ENCODE assay signal across 10 cellular contexts in the genomic region with DNA sequence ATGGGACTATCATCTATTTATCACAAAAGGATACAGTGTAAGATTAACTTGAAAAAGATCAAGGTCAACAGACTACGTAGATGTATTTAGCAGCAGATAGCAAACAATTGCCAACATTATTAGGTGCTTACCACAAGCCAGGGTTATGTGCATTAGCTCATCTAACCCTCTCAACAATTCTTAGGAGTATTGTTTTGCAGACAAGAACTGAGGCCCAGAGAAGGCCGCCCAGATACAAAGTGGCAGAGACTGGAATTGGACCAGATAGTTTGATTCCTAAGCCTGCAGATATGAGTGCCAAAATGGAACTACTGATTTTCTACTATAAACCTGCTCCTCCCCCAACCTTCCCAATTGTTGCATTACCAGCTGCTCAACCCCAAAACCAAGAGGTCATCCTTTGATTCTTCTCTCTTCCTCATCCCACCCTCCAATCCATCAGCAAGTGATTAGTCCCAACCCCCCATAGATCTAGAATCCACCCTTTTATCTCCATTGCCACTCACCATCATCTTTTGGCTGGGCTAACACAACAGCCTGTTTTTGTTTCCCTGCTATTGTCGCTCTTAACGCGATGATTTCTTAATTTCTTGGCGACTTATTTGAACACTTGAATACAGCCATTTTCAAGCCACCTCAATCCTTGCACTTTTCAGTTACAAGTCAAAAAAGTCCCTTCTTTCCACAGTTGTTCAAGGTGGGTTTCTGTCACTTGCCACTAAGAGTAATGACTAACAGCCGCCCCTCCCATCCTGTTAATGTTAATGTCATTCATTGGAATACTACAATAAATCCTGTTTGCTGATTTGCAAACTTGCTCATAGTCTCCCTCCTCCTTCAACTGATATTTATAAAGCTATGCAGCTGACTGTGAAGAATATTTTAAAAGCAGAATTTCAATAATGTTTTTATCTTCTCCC. TPM values are rescaled to one million over a fixed set of nuclear protein-coding genes. Genes with fewer than 3 reads are reported as not detected.
DNase-seq lines count a peak whose midpoint lies in the region; ATAC-seq and TF ChIP-seq lines count a peak whose summit lies in the region.
"Had no signal": no experiment of that assay in that cellular context is flagged by ENCODE, and none has a peak within 500 bp of the region (broad histone marks: within the 10 kb centered on the region; RNA-seq: fewer than 3 reads in every experiment).

No MANE protein-coding gene starts in this region.

- peak overlapping the region; percentile 96 for H3K4me3 Mint-ChIP-seq in T-helper 1 cell treated with Interleukin-12 subunit alpha and Interleukin-12 subunit beta and Interleukin-4 antibody, amounts not matched to agents 30 μg/mL and 1 μg/mL, for 36 hours

- H3K27me3 ChIP-seq in iPS-20b (ENCODE audit: insufficient read depth, low read length), result peaks cover 29% of the 10 kb centered on the region

- no peaks in the 10 kb centered on the region for H3K27me3 Mint-ChIP-seq in T-helper 1 cell treated with Interleukin-12 subunit alpha and Interleukin-12 subunit beta and Interleukin-4 antibody, amounts not matched to agents 30 μg/mL and 1 μg/mL, for 36 hours (ENCODE audit: low read depth)

- TF ChIP-seq CTCF in VCaP (conservative IDR thresholded peaks at IDR 0.05), result no peak

- H3K9me3 ChIP-seq in iPS-20b (ENCODE audit: insufficient read depth, low read depth, low read length), result no peaks in the 10 kb centered on the region

- H3K9ac ChIP-seq in iPS-20b (ENCODE audit: low read depth, low read length), result no peak overlapping the region

- peaks cover 55% of the 10 kb centered on the region for H3K36me3 Mint-ChIP-seq in T-helper 1 cell treated with Interleukin-12 subunit alpha and Interleukin-12 subunit beta and Interleukin-4 antibody, amounts not matched to agents 30 μg/mL and 1 μg/mL, for 36 hours (ENCODE audit: low read depth)

- H3K36me3 ChIP-seq in iPS-20b (ENCODE audit: insufficient read depth, low read depth, low read length), result peaks cover 26% of the 10 kb centered on the region

- peaks cover 28% of the 10 kb centered on the region for H3K4me1 ChIP-seq in iPS-20b (ENCODE audit: insufficient read depth, low read length)

- H3K4me1 Mint-ChIP-seq in T-helper 1 cell treated with Interleukin-12 subunit alpha and Interleukin-12 subunit beta and Interleukin-4 antibody, amounts not matched to agents 30 μg/mL and 1 μg/mL, for 36 hours (ENCODE audit: low read depth), result peaks cover 76% of the 10 kb centered on the region

- H3K9me3 Mint-ChIP-seq in T-helper 1 cell treated with Interleukin-12 subunit alpha and Interleukin-12 subunit beta and Interleukin-4 antibody, amounts not matched to agents 30 μg/mL and 1 μg/mL, for 36 hours, result peaks cover 4% of the 10 kb centered on the region

- H3K27ac ChIP-seq in VCaP (peak overlapping the region; percentile 99), iPS-20b (ENCODE audit: low read length) (no peak overlapping the region), substantia nigra (ENCODE audit: low read depth, low read length, poor library complexity, severe bottlenecking) (peak overlapping the region; percentile 69)

- H3K27ac Mint-ChIP-seq in T-helper 1 cell treated with Interleukin-12 subunit alpha and Interleukin-12 subunit beta and Interleukin-4 antibody, amounts not matched to agents 30 μg/mL and 1 μg/mL, for 36 hours, result peak overlapping the region; percentile 96

- no peak for ATAC-seq in HG03139 (IDR thresholded peaks at IDR 0.05; ENCODE audit: unreplicated experiment)

- peak overlapping the region; percentile 94 for H3K4me3 ChIP-seq in iPS-20b (ENCODE audit: low read length)

- DNase-seq in T-helper 1 cell, result no peak
- DNase-seq in substantia nigra (lab: John Stamatoyannopoulos, UW), result peak in 2 of 49 donors; percentile 17 to 25
- no peak for DNase-seq in NCI-H146 (lab: John Stamatoyannopoulos, UW)
- DNase-seq in mesenteric fat pad (ENCODE audit: low spot score), result no peak
- DNase-seq: activated CD4-positive, CD25-positive, alpha-beta regulatory T cell treated with anti-CD3 and anti-CD28 coated beads, Interleukin-2, amount 50 U/mL, for 72 hours; NCI-H2081 treated with DMSO at 0.1 percent for 48 hours had no signal

RNA-seq across cellular contexts. Expression of a gene that starts 2.7 kb away (rescaled TPM):
- 93.0 TPM for total RNA-seq in mesenteric fat pad
